ENCODE assay signal across 10 cellular contexts in genomic region chr1:8718878-8719361, GRCh38.
DNase-seq lines count a peak whose midpoint lies in the region; ATAC-seq and TF ChIP-seq lines count a peak whose summit lies in the region.
"Had no signal": no experiment of that assay in that cellular context is flagged by ENCODE, and none has a peak within 500 bp of the region (broad histone marks: within the 10 kb centered on the region; RNA-seq: fewer than 3 reads in every experiment).

No MANE protein-coding gene starts in this region.

- TF ChIP-seq CTCF in heart left ventricle (IDR thresholded peaks at IDR 0.05) (peak in 7 of 12 donors; percentile 7 to 37 (median 23)), fibroblast of villous mesenchyme (IDR thresholded peaks at IDR 0.05; ENCODE audit: insufficient read depth, low read depth, low read length) (peak; percentile 33)

- no peak for TF ChIP-seq POLR2A in heart left ventricle (IDR thresholded peaks at IDR 0.05)

- no peaks in the 10 kb centered on the region for H3K36me3 ChIP-seq in heart left ventricle
- H3K36me3 ChIP-seq in thymus (ENCODE audit: control insufficient read depth, insufficient read depth), result no peaks in the 10 kb centered on the region
- H3K36me3 ChIP-seq in naive thymus-derived CD4-positive, alpha-beta T cell (ENCODE audit: control insufficient read depth in 2 of 3, insufficient read depth in 3 of 3, low read length in 3 of 3), result no peaks in the 10 kb centered on the region

- DNase-seq in heart left ventricle, result no peak
- no peak for DNase-seq in Right ventricle myocardium superior
- peak; percentile 10 for DNase-seq in OCI-M1 (lab: John Stamatoyannopoulos, UW)
- peak; percentile 13 for DNase-seq in fibroblast of villous mesenchyme (ENCODE audit: low read depth)
- no peak for DNase-seq in naive thymus-derived CD4-positive, alpha-beta T cell
- no peak for DNase-seq in activated T-cell treated with anti-CD3 and anti-CD28 coated beads, Interleukin-2, amount 50 U/mL, for 72 hours
- DNase-seq: CD8-positive, alpha-beta T cell; T-helper 2 cell had no signal

- no peaks in the 10 kb centered on the region for H3K9me3 ChIP-seq in heart left ventricle
- no peaks in the 10 kb centered on the region for H3K9me3 ChIP-seq in thymus (ENCODE audit: control insufficient read depth)
- no peaks in the 10 kb centered on the region for H3K9me3 ChIP-seq in naive thymus-derived CD4-positive, alpha-beta T cell (ENCODE audit: control insufficient read depth in 2 of 3, low read length in 3 of 3)

- peaks cover 0 to 21% (median 9%) of the 10 kb centered on the region in 5 donors for H3K36me3 Mint-ChIP-seq in naive thymus-derived CD4-positive, alpha-beta T cell
- peaks cover 0 to 5% of the 10 kb centered on the region in 2 donors for H3K36me3 Mint-ChIP-seq in activated T-cell treated with anti-CD3 and anti-CD28 coated beads, Interleukin-2, amount 50 U/mL, for 72 hours (ENCODE audit: insufficient read depth in 2 of 2)

- no peak overlapping the region for H3K27ac Mint-ChIP-seq in naive thymus-derived CD4-positive, alpha-beta T cell
- H3K27ac Mint-ChIP-seq in activated T-cell treated with anti-CD3 and anti-CD28 coated beads, Interleukin-2, amount 50 U/mL, for 72 hours, result no peak overlapping the region
- H3K27ac Mint-ChIP-seq: CD8-positive, alpha-beta T cell had no signal

- no peaks in the 10 kb centered on the region for H3K9me3 Mint-ChIP-seq in naive thymus-derived CD4-positive, alpha-beta T cell
- H3K9me3 Mint-ChIP-seq in activated T-cell treated with anti-CD3 and anti-CD28 coated beads, Interleukin-2, amount 50 U/mL, for 72 hours, result peaks cover 0 to 1% of the 10 kb centered on the region in 2 donors
- H3K9me3 Mint-ChIP-seq: CD8-positive, alpha-beta T cell had no signal

- WGBS in heart left ventricle, 4 donors, result 20 to 50% (median 45%) methylated on average over 3 of the region's 3 CpGs
- 91% methylated on average over 3 of the region's 3 CpGs for WGBS in thymus

- H3K4me1 Mint-ChIP-seq in naive thymus-derived CD4-positive, alpha-beta T cell, result peaks cover 13 to 42% (median 27%) of the 10 kb centered on the region in 7 donors
- peaks cover 41% of the 10 kb centered on the region for H3K4me1 Mint-ChIP-seq in activated T-cell treated with anti-CD3 and anti-CD28 coated beads, Interleukin-2, amount 50 U/mL, for 72 hours (ENCODE audit: low read depth)

- H3K27me3 Mint-ChIP-seq in naive thymus-derived CD4-positive, alpha-beta T cell, result peaks cover 0 to 5% (median 0%) of the 10 kb centered on the region in 5 donors
- H3K27me3 Mint-ChIP-seq in activated T-cell treated with anti-CD3 and anti-CD28 coated beads, Interleukin-2, amount 50 U/mL, for 72 hours (ENCODE audit: low read depth), result no peaks in the 10 kb centered on the region

- H3K4me3 Mint-ChIP-seq in naive thymus-derived CD4-positive, alpha-beta T cell, result no peak overlapping the region
- H3K4me3 Mint-ChIP-seq in activated T-cell treated with anti-CD3 and anti-CD28 coated beads, Interleukin-2, amount 50 U/mL, for 72 hours, result no peak overlapping the region
- H3K4me3 Mint-ChIP-seq: CD8-positive, alpha-beta T cell had no signal

- intact Hi-C loops in heart left ventricle (cut with DNase I) (no loop called here), Right ventricle myocardium superior (cut with DNase I) (no loop called here)
- intact Hi-C loops in naive thymus-derived CD4-positive, alpha-beta T cell (cut with micrococcal nuclease), result no loop called here

- no peak overlapping the region for H3K4me3 ChIP-seq in heart left ventricle
- H3K4me3 ChIP-seq in fibroblast of villous mesenchyme (ENCODE audit: low read depth, low read length), result no peak overlapping the region
- no peak overlapping the region for H3K4me3 ChIP-seq in thymus (ENCODE audit: low read length)
- H3K4me3 ChIP-seq in naive thymus-derived CD4-positive, alpha-beta T cell (ENCODE audit: low read length), result no peak overlapping the region

- POLR2A ChIA-PET in naive thymus-derived CD4-positive, alpha-beta T cell (lab: Charles Lee), result no interaction called here

- no peak overlapping the region for H3K27ac ChIP-seq in heart left ventricle
- H3K27ac ChIP-seq in thymus (ENCODE audit: low read depth), result peak overlapping the region; percentile 18
- H3K27ac ChIP-seq in naive thymus-derived CD4-positive, alpha-beta T cell (ENCODE audit: low read depth, low read length), result no peak overlapping the region

- CTCF ChIA-PET in naive thymus-derived CD4-positive, alpha-beta T cell (lab: Charles Lee), result interaction anchor here (0.7 to 2.2 kb wide), 3 partner anchors 12 to 130 kb away, joined by 3 to 6 read pairs (median 3); no protein-coding TSS in a partner anchor

- H3K27me3 ChIP-seq in heart left ventricle (no peaks in the 10 kb centered on the region), thymus (ENCODE audit: control insufficient read depth, insufficient read depth) (no peaks in the 10 kb centered on the region)
- H3K27me3 ChIP-seq in naive thymus-derived CD4-positive, alpha-beta T cell (ENCODE audit: control insufficient read depth in 2 of 2, insufficient read depth in 2 of 2, low read length in 2 of 2), result no peaks in the 10 kb centered on the region

- H3K4me1 ChIP-seq in heart left ventricle (peaks cover 0 to 5% (median 0%) of the 10 kb centered on the region in 12 donors), thymus (ENCODE audit: control insufficient read depth, insufficient read depth, low read length) (no peaks in the 10 kb centered on the region)
- H3K4me1 ChIP-seq in naive thymus-derived CD4-positive, alpha-beta T cell (ENCODE audit: control insufficient read depth in 2 of 2, insufficient read depth in 2 of 2, low read length in 2 of 2), result no peaks in the 10 kb centered on the region

- ATAC-seq in heart left ventricle (no peak), Right ventricle myocardium superior (ENCODE audit: poor library complexity) (no peak), GM21576 (IDR thresholded peaks at IDR 0.05; ENCODE audit: unreplicated experiment) (no peak)
- ATAC-seq in naive thymus-derived CD4-positive, alpha-beta T cell, result no peak
- ATAC-seq in activated T-cell treated with anti-CD3 and anti-CD28 coated beads, Interleukin-2, amount 50 U/mL, for 72 hours (replicated peaks in 1 of 2), result no peak
- ATAC-seq: CD8-positive, alpha-beta T cell had no signal

Comparison
In these comparisons a context has a peak if more than half of its experiments do, and no peak if none do; other contexts are left out.
1. DNase-seq: peak in OCI-M1 (single experiment) and fibroblast of villous mesenchyme (single experiment); none in heart left ventricle (0 of 5), Right ventricle myocardium superior (single experiment), naive thymus-derived CD4-positive, alpha-beta T cell (0 of 9) and activated T-cell treated with anti-CD3 and anti-CD28 coated beads, Interleukin-2, amount 50 U/mL, for 72 hours (0 of 2).